Comparison of ENCODE assay signal across 1 cellular context in genomic region chr13:49436890-49437289, GRCh38.
TF ChIP-seq lines count a peak whose summit lies in the region.

No MANE protein-coding gene starts in this region.

TF ChIP-seq in liver, 16 proteins besides CTCF, POLR2A, EP300 and RAD21 (continued from another document):
- TF ChIP-seq, protein P1, sequence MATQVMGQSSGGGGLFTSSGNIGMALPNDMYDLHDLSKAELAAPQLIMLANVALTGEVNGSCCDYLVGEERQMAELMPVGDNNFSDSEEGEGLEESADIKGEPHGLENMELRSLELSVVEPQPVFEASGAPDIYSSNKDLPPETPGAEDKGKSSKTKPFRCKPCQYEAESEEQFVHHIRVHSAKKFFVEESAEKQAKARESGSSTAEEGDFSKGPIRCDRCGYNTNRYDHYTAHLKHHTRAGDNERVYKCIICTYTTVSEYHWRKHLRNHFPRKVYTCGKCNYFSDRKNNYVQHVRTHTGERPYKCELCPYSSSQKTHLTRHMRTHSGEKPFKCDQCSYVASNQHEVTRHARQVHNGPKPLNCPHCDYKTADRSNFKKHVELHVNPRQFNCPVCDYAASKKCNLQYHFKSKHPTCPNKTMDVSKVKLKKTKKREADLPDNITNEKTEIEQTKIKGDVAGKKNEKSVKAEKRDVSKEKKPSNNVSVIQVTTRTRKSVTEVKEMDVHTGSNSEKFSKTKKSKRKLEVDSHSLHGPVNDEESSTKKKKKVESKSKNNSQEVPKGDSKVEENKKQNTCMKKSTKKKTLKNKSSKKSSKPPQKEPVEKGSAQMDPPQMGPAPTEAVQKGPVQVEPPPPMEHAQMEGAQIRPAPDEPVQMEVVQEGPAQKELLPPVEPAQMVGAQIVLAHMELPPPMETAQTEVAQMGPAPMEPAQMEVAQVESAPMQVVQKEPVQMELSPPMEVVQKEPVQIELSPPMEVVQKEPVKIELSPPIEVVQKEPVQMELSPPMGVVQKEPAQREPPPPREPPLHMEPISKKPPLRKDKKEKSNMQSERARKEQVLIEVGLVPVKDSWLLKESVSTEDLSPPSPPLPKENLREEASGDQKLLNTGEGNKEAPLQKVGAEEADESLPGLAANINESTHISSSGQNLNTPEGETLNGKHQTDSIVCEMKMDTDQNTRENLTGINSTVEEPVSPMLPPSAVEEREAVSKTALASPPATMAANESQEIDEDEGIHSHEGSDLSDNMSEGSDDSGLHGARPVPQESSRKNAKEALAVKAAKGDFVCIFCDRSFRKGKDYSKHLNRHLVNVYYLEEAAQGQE (IDR thresholded peaks at IDR 0.05): no peak
